14 cellular contexts compared by ENCODE assay signal in the genomic region with DNA sequence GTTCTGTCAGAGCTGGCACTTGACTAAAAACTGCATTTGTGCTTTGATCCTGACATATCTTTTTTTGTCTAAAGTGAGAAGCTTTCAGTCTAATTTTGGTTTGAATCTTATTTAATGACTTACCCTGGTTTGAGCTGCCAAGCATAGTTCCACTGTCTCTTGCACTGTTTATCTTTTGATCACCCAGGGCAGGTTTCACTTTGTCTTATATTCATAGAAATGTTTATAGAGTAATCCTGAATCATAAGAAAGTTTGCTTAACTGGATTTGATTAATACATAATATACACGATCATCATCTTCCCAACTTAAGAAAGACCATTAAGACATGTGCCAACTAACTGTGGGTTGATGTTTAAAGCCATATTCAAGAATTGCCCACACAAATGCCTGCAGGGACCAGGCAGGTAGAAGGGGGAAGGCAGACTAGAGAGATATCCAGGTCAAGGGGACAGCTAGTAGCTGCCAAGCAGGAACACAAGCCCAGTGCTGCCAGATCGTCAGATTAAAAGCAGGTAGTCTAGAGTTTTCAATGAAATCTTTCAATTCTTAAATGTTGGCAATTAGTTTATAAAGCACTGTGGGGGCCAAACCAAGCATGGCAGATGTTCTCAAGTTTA. TPM values are rescaled to one million over a fixed set of nuclear protein-coding genes. Genes with fewer than 3 reads are reported as not detected.
DNase-seq lines count a peak whose midpoint lies in the region; ATAC-seq and TF ChIP-seq lines count a peak whose summit lies in the region.
"Had no signal": no experiment of that assay in that cellular context is flagged by ENCODE, and none has a peak within 500 bp of the region (broad histone marks: within the 10 kb centered on the region; RNA-seq: fewer than 3 reads in every experiment).

No MANE protein-coding gene starts in this region.

- no TSS peak for BruUV-seq in mammary epithelial cell (replicated peaks; lab: Mats Ljungman, UMichigan)

- ATAC-seq in esophagus mucosa: no peak
- ATAC-seq in HG03139 (IDR thresholded peaks at IDR 0.05; ENCODE audit: unreplicated experiment): no peak

- H3K9ac ChIP-seq in mammary epithelial cell (ENCODE audit: insufficient read depth, low read length): no peak overlapping the region

- H3K79me2 ChIP-seq in mammary epithelial cell (ENCODE audit: insufficient read depth, low read length): no peaks in the 10 kb centered on the region

- peaks cover 52% of the 10 kb centered on the region for H3K4me1 Mint-ChIP-seq in activated CD4-positive, alpha-beta memory T cell treated with anti-CD3 and anti-CD28 coated beads for 36 hours (ENCODE audit: low read depth)

- peak overlapping the region; percentile 35 for H3K4me2 ChIP-seq in mammary epithelial cell (ENCODE audit: insufficient read depth, low read depth, low read length)

- H3K36me3 Mint-ChIP-seq in activated CD4-positive, alpha-beta memory T cell treated with anti-CD3 and anti-CD28 coated beads for 36 hours: peaks cover 24% of the 10 kb centered on the region

- dilution Hi-C loops in mammary epithelial cell (cut with HindIII; ENCODE audit: low sequenced_read_pairs): no loop called here

- H3K4me3 ChIP-seq in mammary epithelial cell (replicated peaks in 1 of 3; ENCODE audit: insufficient read depth in 1 of 3, low read depth in 2 of 3, low read length in 3 of 3): peak overlapping the region in 1 of 3 experiments; percentile 8
- H3K4me3 ChIP-seq in breast epithelium: no peak overlapping the region
- H3K4me3 ChIP-seq in fibroblast of villous mesenchyme (ENCODE audit: low read depth, low read length): no peak overlapping the region
- H3K4me3 ChIP-seq: vagina had no signal

- peak overlapping the region; percentile 86 for H3K27ac Mint-ChIP-seq in activated CD4-positive, alpha-beta memory T cell treated with anti-CD3 and anti-CD28 coated beads for 36 hours

- peak; percentile 50 for DNase-seq in mammary epithelial cell
- DNase-seq in breast epithelium (ENCODE audit: low spot score in 2 of 2): no peak
- no peak for DNase-seq in activated CD4-positive, alpha-beta memory T cell treated with anti-CD3 and anti-CD28 coated beads for 36 hours
- DNase-seq in fibroblast of villous mesenchyme (ENCODE audit: low read depth): peak; percentile 38
- DNase-seq in OCI-M2 (lab: John Stamatoyannopoulos, UW; ENCODE audit: unreplicated experiment): no peak
- no peak for DNase-seq in SK-N-DZ (ENCODE audit: low spot score)
- DNase-seq: activated gamma-delta T cell treated with Interleukin-2 at 50 U/mL for 16 hours; NCI-H1048; NCI-H510A; stimulated activated CD4-positive, alpha-beta T cell treated with anti-CD3 and anti-CD28 coated beads, Interleukin-12 subunit alpha, Interleukin-12 subunit beta, amount 100 ng/mL, for 4 hours; WERI-Rb-1 had no signal

- in situ Hi-C loops in mammary epithelial cell (cut with MboI; ENCODE audit: low sequenced_read_pairs in 2 of 2): no loop called here

- WGBS in mammary epithelial cell (ENCODE audit: low coverage, missing lambda C conversion rate): 43% methylated on average over 2 of the region's 2 CpGs

- no peak overlapping the region for H2AFZ ChIP-seq in mammary epithelial cell (ENCODE audit: low read depth, low read length)

- no peak for TF ChIP-seq CTCF in mammary epithelial cell (conservative IDR thresholded peaks at IDR 0.05 in 1 of 2, IDR thresholded peaks at IDR 0.05 in 1 of 2; ENCODE audit: extremely low read depth in 1 of 2, insufficient read depth in 1 of 2, low read depth in 1 of 2, low read length in 2 of 2)
- TF ChIP-seq CTCF in breast epithelium (IDR thresholded peaks at IDR 0.05): no peak
- no peak for TF ChIP-seq CTCF in fibroblast of villous mesenchyme (IDR thresholded peaks at IDR 0.05; ENCODE audit: insufficient read depth, low read depth, low read length)

- intact Hi-C loops in mammary epithelial cell (cut with micrococcal nuclease) (no loop called here), breast epithelium (cut with DNase I; ENCODE audit: low total_unique reads) (no loop called here)
- intact Hi-C loops in activated CD4-positive, alpha-beta memory T cell treated with anti-CD3 and anti-CD28 coated beads for 36 hours (cut with micrococcal nuclease): loop anchor here (5.0 kb wide), 1 partner anchor 177 kb away; no protein-coding TSS in a partner anchor

- no peaks in the 10 kb centered on the region for H4K20me1 ChIP-seq in mammary epithelial cell (ENCODE audit: insufficient read depth, low read length)

- peak overlapping the region; percentile 88 for H3K4me3 Mint-ChIP-seq in activated CD4-positive, alpha-beta memory T cell treated with anti-CD3 and anti-CD28 coated beads for 36 hours

- H3K27me3 Mint-ChIP-seq in activated CD4-positive, alpha-beta memory T cell treated with anti-CD3 and anti-CD28 coated beads for 36 hours: no peaks in the 10 kb centered on the region

- H3K9me3 ChIP-seq in mammary epithelial cell (replicated peaks; ENCODE audit: insufficient read depth, low read length): no peaks in the 10 kb centered on the region
- no peaks in the 10 kb centered on the region for H3K9me3 ChIP-seq in breast epithelium
- H3K9me3 ChIP-seq: vagina had no signal

- H3K9me3 Mint-ChIP-seq in activated CD4-positive, alpha-beta memory T cell treated with anti-CD3 and anti-CD28 coated beads for 36 hours: no peaks in the 10 kb centered on the region

- H3K4me1 ChIP-seq in mammary epithelial cell (ENCODE audit: insufficient read depth, low read length) (peaks cover 12% of the 10 kb centered on the region), breast epithelium (no peaks in the 10 kb centered on the region)
- H3K4me1 ChIP-seq: vagina had no signal

- H3K36me3 ChIP-seq in mammary epithelial cell (ENCODE audit: insufficient read depth, low read length): no peaks in the 10 kb centered on the region
- no peaks in the 10 kb centered on the region for H3K36me3 ChIP-seq in breast epithelium
- H3K36me3 ChIP-seq: vagina, WERI-Rb-1 had no signal

- CTCF ChIA-PET in mammary epithelial cell (lab: Charles Lee; ENCODE audit: low non-redundant PET): no interaction called here
- CTCF ChIA-PET in activated CD4-positive, alpha-beta memory T cell treated with anti-CD3 and anti-CD28 coated beads for 36 hours (lab: Charles Lee): no interaction called here

- H3K27me3 ChIP-seq in mammary epithelial cell (ENCODE audit: insufficient read depth, low read length) (no peaks in the 10 kb centered on the region), breast epithelium (no peaks in the 10 kb centered on the region)
- H3K27me3 ChIP-seq: vagina had no signal

- H3K27ac ChIP-seq in mammary epithelial cell (ENCODE audit: insufficient read depth, low read depth, low read length) (no peak overlapping the region), breast epithelium (no peak overlapping the region)
- H3K27ac ChIP-seq: vagina, WERI-Rb-1 had no signal

- POLR2A ChIA-PET in activated CD4-positive, alpha-beta memory T cell treated with anti-CD3 and anti-CD28 coated beads for 36 hours (lab: Charles Lee): interaction anchor here (1.2 kb wide), 1 partner anchor 13 kb away, joined by 5 read pairs; no protein-coding TSS in a partner anchor

- no peak for TF ChIP-seq POLR2A in breast epithelium (IDR thresholded peaks at IDR 0.05)

RNA-seq across cellular contexts. Expression of a gene that starts 1.9 kb away (rescaled TPM):
- total RNA-seq in mammary epithelial cell (10 to 100 TPM; 10.5 to 11.8 TPM), breast epithelium (10 to 100 TPM in 1 of 3 donors, 1 to 10 TPM in 2; 3.8 to 12.1 (median 6.9) TPM), fibroblast of villous mesenchyme (11.7 and 15.1 TPM in 2 replicates), esophagus mucosa (17.8 TPM)
- polyA plus RNA-seq in mammary epithelial cell: 3.3 TPM
- polyA minus RNA-seq in mammary epithelial cell: 31.9 TPM
- 100 to 1,000 TPM in 1 of 2 experiments, 10 to 100 TPM in 1; 95.2 to 100 TPM for total RNA-seq in activated CD4-positive, alpha-beta memory T cell treated with anti-CD3 and anti-CD28 coated beads for 36 hours
- 6.4 and 6.6 TPM in 2 replicates for polyA plus RNA-seq in SK-N-DZ (2014; cell fraction: cytosol; rRNA removed)
- 8.8 and 16.4 TPM in 2 replicates for polyA plus RNA-seq in SK-N-DZ (2014; cell fraction: nucleus; rRNA removed)

Comparison
In these comparisons a context has a peak if more than half of its experiments do, and no peak if none do; other contexts are left out.
1. DNase-seq: peak in mammary epithelial cell (single experiment) and fibroblast of villous mesenchyme (single experiment); none in breast epithelium (0 of 2), activated CD4-positive, alpha-beta memory T cell treated with anti-CD3 and anti-CD28 coated beads for 36 hours (single experiment), OCI-M2 (single experiment) and SK-N-DZ (single experiment).